In the genomic region with DNA sequence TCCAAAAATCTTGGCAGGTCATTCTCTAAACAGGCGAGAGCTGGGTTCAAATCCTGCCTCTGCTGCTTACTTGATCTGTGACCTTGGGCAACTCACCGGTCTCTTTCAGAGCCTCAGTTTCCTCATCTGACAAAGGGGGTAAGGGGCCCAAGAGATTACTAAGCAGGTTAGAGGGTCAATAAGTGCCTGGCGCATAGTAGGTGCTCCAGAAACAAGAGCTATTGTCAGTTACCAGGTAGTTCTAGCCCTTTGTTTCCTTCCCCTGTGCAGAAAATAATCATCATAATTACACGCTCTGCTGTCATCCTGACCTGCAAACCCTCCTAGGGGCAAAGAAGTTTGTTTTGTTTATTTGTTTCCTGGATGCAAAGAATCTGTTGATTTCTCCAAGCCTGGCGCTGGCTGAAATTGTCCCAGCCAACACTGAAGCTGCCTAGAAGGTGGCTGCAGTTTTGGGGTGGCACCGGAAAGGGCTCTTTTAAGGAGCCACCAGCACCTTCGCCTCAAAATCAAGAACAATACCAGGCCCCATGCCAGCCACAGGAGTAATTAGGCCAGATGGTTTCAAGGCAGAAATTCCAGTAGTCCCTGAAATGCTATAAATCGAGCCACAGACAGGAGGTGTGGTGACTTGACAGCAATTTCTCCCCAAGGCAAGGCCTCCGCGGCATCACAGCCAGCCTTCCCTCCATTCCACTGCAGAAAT, we compare ENCODE assay signal across 16 cellular contexts. TPM values are rescaled to one million over a fixed set of nuclear protein-coding genes. Genes with fewer than 3 reads are reported as not detected.
DNase-seq lines count a peak whose midpoint lies in the region; ATAC-seq, FAIRE-seq and TF ChIP-seq lines count a peak whose summit lies in the region.
"Had no signal": no experiment of that assay in that cellular context is flagged by ENCODE, and none has a peak within 500 bp of the region (broad histone marks: within the 10 kb centered on the region; RNA-seq: fewer than 3 reads in every experiment).

No MANE protein-coding gene starts in this region.

- H3K27ac Mint-ChIP-seq in astrocyte (ENCODE audit: unreplicated experiment), result peak overlapping the region; percentile 34
- H3K27ac Mint-ChIP-seq in Caco-2 (ENCODE audit: unreplicated experiment), result no peak overlapping the region
- H3K27ac Mint-ChIP-seq: endodermal cell, immature natural killer cell had no signal

- H3K9me3 ChIP-seq in astrocyte (ENCODE audit: insufficient read depth, low read depth, low read length) (no peaks in the 10 kb centered on the region), left ventricle myocardium inferior (replicated peaks) (no peaks in the 10 kb centered on the region), skeletal muscle tissue (ENCODE audit: control insufficient read depth in 3 of 3, low read length in 3 of 3) (no peaks in the 10 kb centered on the region), Caco-2 (no peaks in the 10 kb centered on the region)
- H3K9me3 ChIP-seq: Peyer's patch had no signal

- H3K4me2 ChIP-seq in astrocyte (ENCODE audit: low read length), result no peak overlapping the region

- H3K4me1 Mint-ChIP-seq in astrocyte (ENCODE audit: low read depth, unreplicated experiment), result peaks cover 17% of the 10 kb centered on the region
- H3K4me1 Mint-ChIP-seq in Caco-2 (ENCODE audit: low read depth, unreplicated experiment), result peaks cover 7% of the 10 kb centered on the region

- BruUV-seq in Caco-2 (replicated peaks; lab: Mats Ljungman, UMichigan), result no TSS peak

- TF ChIP-seq CTCF in astrocyte (IDR thresholded peaks at IDR 0.05; ENCODE audit: insufficient read depth, low read depth, low read length), result no peak
- no peak for TF ChIP-seq CTCF in left ventricle myocardium inferior (IDR thresholded peaks at IDR 0.05; ENCODE audit: borderline replicate concordance)
- no peak for TF ChIP-seq CTCF in Caco-2 (IDR thresholded peaks at IDR 0.05; ENCODE audit: insufficient read depth in 1 of 2, low read depth in 1 of 2, low read length in 1 of 2, severe bottlenecking in 1 of 2, unreplicated experiment in 1 of 2)

- no peaks in the 10 kb centered on the region for H3K9me3 Mint-ChIP-seq in astrocyte (ENCODE audit: unreplicated experiment)
- no peaks in the 10 kb centered on the region for H3K9me3 Mint-ChIP-seq in Caco-2 (ENCODE audit: unreplicated experiment)
- H3K9me3 Mint-ChIP-seq: endodermal cell, immature natural killer cell had no signal

- peak; percentile 33 for FAIRE-seq in HTR-8/SVneo (lab: Jason Lieb, UNC)
- no peak for FAIRE-seq in astrocyte (lab: Jason Lieb, UNC)
- FAIRE-seq: GM18507 had no signal

- H3K27ac ChIP-seq in astrocyte (ENCODE audit: low read depth, low read length) (no peak overlapping the region), left ventricle myocardium inferior (replicated peaks) (peak overlapping the region; percentile 90), skeletal muscle tissue (ENCODE audit: low read depth, low read length) (peak overlapping the region; percentile 89)

- H3K4me3 Mint-ChIP-seq in astrocyte (ENCODE audit: unreplicated experiment) (no peak overlapping the region), Caco-2 (ENCODE audit: unreplicated experiment) (no peak overlapping the region)
- H3K4me3 Mint-ChIP-seq: endodermal cell, immature natural killer cell had no signal

- no peak overlapping the region for H3K4me3 ChIP-seq in astrocyte (ENCODE audit: insufficient read depth, low read depth, low read length)
- peak overlapping the region; percentile 45 for H3K4me3 ChIP-seq in left ventricle myocardium inferior
- no peak overlapping the region for H3K4me3 ChIP-seq in skeletal muscle tissue (ENCODE audit: low read length in 3 of 3)
- no peak overlapping the region for H3K4me3 ChIP-seq in Caco-2 (ENCODE audit: low read depth, low read length)
- H3K4me3 ChIP-seq: Peyer's patch had no signal

- H3K27me3 ChIP-seq in astrocyte (ENCODE audit: insufficient read depth, low read length) (peaks cover 9% of the 10 kb centered on the region), left ventricle myocardium inferior (ENCODE audit: low read depth) (no peaks in the 10 kb centered on the region), skeletal muscle tissue (ENCODE audit: control insufficient read depth in 3 of 3, insufficient read depth in 3 of 3, low read length in 3 of 3) (no peaks in the 10 kb centered on the region), Caco-2 (replicated peaks; ENCODE audit: control insufficient read depth, insufficient read depth, low read length) (no peaks in the 10 kb centered on the region)
- H3K27me3 ChIP-seq: Peyer's patch had no signal

- ATAC-seq in HG03045 (IDR thresholded peaks at IDR 0.05; ENCODE audit: unreplicated experiment) (no peak), HG02571 (IDR thresholded peaks at IDR 0.05; ENCODE audit: unreplicated experiment) (no peak)

- H3K9ac ChIP-seq in astrocyte (ENCODE audit: low read length) (no peak overlapping the region), skeletal muscle tissue (ENCODE audit: low read depth in 1 of 3, low read length in 3 of 3) (peak overlapping the region; percentile 48 to 83 (median 67))

- no peaks in the 10 kb centered on the region for H3K36me3 ChIP-seq in astrocyte (ENCODE audit: insufficient read depth, low read length)
- H3K36me3 ChIP-seq in left ventricle myocardium inferior, result no peaks in the 10 kb centered on the region
- H3K36me3 ChIP-seq in skeletal muscle tissue (ENCODE audit: control insufficient read depth in 3 of 3, insufficient read depth in 3 of 3, low read length in 3 of 3), result no peaks in the 10 kb centered on the region
- H3K36me3 ChIP-seq in Caco-2 (ENCODE audit: control insufficient read depth, insufficient read depth, low read length), result no peaks in the 10 kb centered on the region
- H3K36me3 ChIP-seq: Peyer's patch had no signal

- H3K27me3 Mint-ChIP-seq in astrocyte (ENCODE audit: low read depth, unreplicated experiment) (peaks cover 38% of the 10 kb centered on the region), Caco-2 (ENCODE audit: insufficient read depth, unreplicated experiment) (peaks cover 4% of the 10 kb centered on the region)

- POLR2A ChIA-PET in Caco-2 (lab: Charles Lee), result no interaction called here

- peaks cover 9% of the 10 kb centered on the region for H3K4me1 ChIP-seq in astrocyte (ENCODE audit: insufficient read depth, low read length)
- peaks cover 54% of the 10 kb centered on the region for H3K4me1 ChIP-seq in left ventricle myocardium inferior
- H3K4me1 ChIP-seq in skeletal muscle tissue (ENCODE audit: control insufficient read depth in 3 of 3, insufficient read depth in 3 of 3, low read length in 3 of 3), result peaks cover 35 to 62% (median 53%) of the 10 kb centered on the region in 3 donors
- H3K4me1 ChIP-seq in Caco-2, result no peaks in the 10 kb centered on the region

- H2AFZ ChIP-seq in astrocyte (ENCODE audit: low read depth, low read length), result no peak overlapping the region

- DNase-seq in HTR-8/SVneo (ENCODE audit: insufficient read length, low spot score) (peak; percentile 67), astrocyte (ENCODE audit: low read depth) (peak; percentile 51), left ventricle myocardium inferior (no peak), SIG-M5 (lab: John Stamatoyannopoulos, UW) (no peak), Caco-2 (no peak)
- DNase-seq: activated CD4-positive, CD25-positive, alpha-beta regulatory T cell treated with anti-CD3 and anti-CD28 coated beads, Interleukin-2, amount 50 U/mL, for 72 hours; activated gamma-delta T cell; endodermal cell; immature natural killer cell; NCI-H1417 treated with DMSO at 0.1 percent for 48 hours; stimulated activated CD8-positive, alpha-beta memory T cell treated with anti-CD3 and anti-CD28 coated beads, Interleukin-4, amount 100 ng/mL, for 48 hours had no signal

- intact Hi-C loops in left ventricle myocardium inferior (cut with micrococcal nuclease) (no loop called here), Caco-2 (cut with micrococcal nuclease; ENCODE audit: unreplicated experiment) (no loop called here)

- CTCF ChIA-PET in Caco-2 (lab: Charles Lee), result no interaction called here

- H3K36me3 Mint-ChIP-seq in astrocyte (ENCODE audit: low read depth, unreplicated experiment), result peaks cover 2% of the 10 kb centered on the region
- no peaks in the 10 kb centered on the region for H3K36me3 Mint-ChIP-seq in Caco-2 (ENCODE audit: insufficient read depth, unreplicated experiment)
- H3K36me3 Mint-ChIP-seq: immature natural killer cell had no signal

- H4K20me1 ChIP-seq in astrocyte (ENCODE audit: insufficient read depth, low read length), result no peaks in the 10 kb centered on the region

- H3K79me2 ChIP-seq in astrocyte (ENCODE audit: insufficient read depth, low read length), result no peaks in the 10 kb centered on the region

RNA-seq across cellular contexts. Expression of gene KIAA0232, which starts 10.2 kb away (rescaled TPM):
- total RNA-seq in astrocyte, result 25.0 and 27.6 TPM in 2 replicates
- total RNA-seq in left ventricle myocardium inferior, result 82.5 TPM
- 12.5 TPM for total RNA-seq in skeletal muscle tissue
- total RNA-seq in Caco-2 (2022), result 19.7 and 20.3 TPM in 2 replicates

RNA-seq across cellular contexts. Expression of gene BLOC1S4, which starts 56.4 kb away (rescaled TPM):
- total RNA-seq in astrocyte (20.9 and 21.2 TPM in 2 replicates), left ventricle myocardium inferior (7.1 TPM), skeletal muscle tissue (6.3 TPM), Caco-2 (2022) (16.6 and 17.2 TPM in 2 replicates)

Comparison
In these comparisons a context has a peak if more than half of its experiments do, and no peak if none do; other contexts are left out.
1. DNase-seq: peak in HTR-8/SVneo (single experiment) and astrocyte (single experiment); none in left ventricle myocardium inferior (single experiment), SIG-M5 (single experiment) and Caco-2 (0 of 2).